In the genomic region with DNA sequence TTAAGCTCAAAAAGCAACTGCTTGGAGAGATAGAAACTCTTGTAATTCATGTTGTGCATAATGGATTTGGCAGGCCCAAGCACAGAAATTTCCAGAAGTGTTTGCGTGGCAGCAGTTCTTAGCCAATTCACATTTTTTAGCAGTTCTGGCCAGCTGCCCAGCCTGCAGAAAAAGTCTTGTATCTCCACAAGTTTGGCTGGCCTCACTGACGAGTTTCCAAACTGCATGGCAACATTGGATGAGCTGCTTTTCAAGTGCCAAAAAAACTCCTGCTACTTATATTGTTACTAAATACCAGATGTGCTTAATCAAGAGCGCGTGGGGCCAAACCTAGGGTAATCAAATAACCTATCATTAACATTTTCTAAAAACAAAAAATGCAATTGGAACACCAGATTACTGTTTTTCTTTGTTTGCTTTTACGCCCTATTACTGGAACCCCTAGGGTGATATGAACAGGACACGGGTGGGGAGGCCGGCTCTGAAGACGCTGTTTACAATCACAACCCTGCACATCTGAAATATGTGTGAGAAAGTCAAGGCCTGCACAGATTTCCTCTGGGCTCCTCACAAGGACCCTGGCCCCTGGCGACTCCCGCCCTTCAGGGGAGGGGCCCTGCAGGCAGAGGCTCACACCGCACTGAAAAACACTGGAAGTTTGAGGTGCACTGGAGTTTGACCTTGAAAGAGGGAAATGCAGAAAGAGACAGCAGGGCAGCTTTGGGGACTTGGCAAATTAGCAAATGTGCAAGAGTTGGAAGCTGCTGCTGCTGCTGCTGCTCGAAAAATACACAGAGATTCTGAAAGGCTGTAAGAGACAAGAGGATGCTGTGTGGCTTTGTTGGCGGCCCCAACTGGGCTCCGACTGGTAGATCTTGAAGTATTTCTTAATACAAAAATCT, we compare ENCODE assay signal across 8 cellular contexts. TPM values are rescaled to one million over a fixed set of nuclear protein-coding genes. Genes with fewer than 3 reads are reported as not detected.
DNase-seq lines count a peak whose midpoint lies in the region; ATAC-seq and TF ChIP-seq lines count a peak whose summit lies in the region.

No MANE protein-coding gene starts in this region.

- intact Hi-C loops in transverse colon (cut with DNase I; ENCODE audit: low total_unique reads) = loop anchor here (5.0 to 10.0 kb wide), 2 partner anchors 73 to 451 kb away; no protein-coding TSS in a partner anchor

- H3K4me1 ChIP-seq in transverse colon = peaks cover 79 to 96% (median 82%) of the 10 kb centered on the region in 4 donors
- H3K4me1 ChIP-seq in HAP-1 = 0 out of 2 replicates have a peak, but pooled peaks cover 4% of the 10 kb centered on the region

- TF ChIP-seq CTCF in transverse colon (IDR thresholded peaks at IDR 0.05) = no peak

- DNase-seq in NCI-H2081 treated with DMSO at 0.1 percent for 48 hours (lab: John Stamatoyannopoulos, UW) = peak; percentile 63
- peak; percentile 88 to 94 for DNase-seq in lung microvascular endothelial cell (ENCODE audit: low read depth in 2 of 2)
- peak; percentile 80 for DNase-seq in transverse colon
- no peak for DNase-seq in HAP-1 (ENCODE audit: low spot score in 2 of 2)

- no peaks in the 10 kb centered on the region for H3K27me3 ChIP-seq in transverse colon
- H3K27me3 ChIP-seq in HAP-1 (ENCODE audit: low read depth) = no peaks in the 10 kb centered on the region

- H3K27ac ChIP-seq in cingulate gyrus (ENCODE audit: low read depth, low read length) (peak overlapping the region; percentile 94), transverse colon (peak overlapping the region; percentile 91 to 93 (median 93))

- peak; percentile 39 for TF ChIP-seq EP300 in transverse colon (IDR thresholded peaks at IDR 0.05; ENCODE audit: low read depth)

- in situ Hi-C loops in transverse colon (cut with MboI; ENCODE audit: low pct_ligation_motif_present in 1 of 4, low pct_unique_long_range_greater_than_20kb in 1 of 4, low sequenced_read_pairs in 3 of 4) (no loop called here), HAP-1 (cut with MboI; ENCODE audit: low sequenced_read_pairs) (no loop called here)

- 34 to 54% methylated on average over 12 to 14 of the region's 14 CpGs for WGBS in transverse colon (ENCODE audit: low coverage in 1 of 2), 2 donors

- H3K9me3 ChIP-seq in transverse colon = no peaks in the 10 kb centered on the region
- no peaks in the 10 kb centered on the region; the same call in 1 of the 2 replicates for H3K9me3 ChIP-seq in HAP-1

- ATAC-seq in GM21619 (IDR thresholded peaks at IDR 0.05; ENCODE audit: unreplicated experiment) (no peak), GM18520 (IDR thresholded peaks at IDR 0.05; ENCODE audit: unreplicated experiment) (no peak), GM18873 (IDR thresholded peaks at IDR 0.05; ENCODE audit: low FRiP score, unreplicated experiment) (no peak)

- no peak for TF ChIP-seq POLR2A in transverse colon (IDR thresholded peaks at IDR 0.05)

- H3K36me3 ChIP-seq in transverse colon (no peaks in the 10 kb centered on the region), HAP-1 (replicated peaks) (no peaks in the 10 kb centered on the region)

- H3K4me3 ChIP-seq in transverse colon = no peak overlapping the region
- no peak overlapping the region for H3K4me3 ChIP-seq in HAP-1

RNA-seq across cellular contexts. Expression of a gene that starts 55.2 kb away (rescaled TPM):
- total RNA-seq in lung microvascular endothelial cell (10.7 and 13.5 TPM in 2 replicates), transverse colon (10 to 100 TPM; 19.9 to 44.4 (median 27.6) TPM)

Comparison
In these comparisons a context has a peak if more than half of its experiments do, and no peak if none do; other contexts are left out.
1. DNase-seq: peak in NCI-H2081 treated with DMSO at 0.1 percent for 48 hours (single experiment), lung microvascular endothelial cell (2 of 2) and transverse colon (single experiment); none in HAP-1 (0 of 2).